17 cellular contexts compared by ENCODE assay signal in the genomic region with DNA sequence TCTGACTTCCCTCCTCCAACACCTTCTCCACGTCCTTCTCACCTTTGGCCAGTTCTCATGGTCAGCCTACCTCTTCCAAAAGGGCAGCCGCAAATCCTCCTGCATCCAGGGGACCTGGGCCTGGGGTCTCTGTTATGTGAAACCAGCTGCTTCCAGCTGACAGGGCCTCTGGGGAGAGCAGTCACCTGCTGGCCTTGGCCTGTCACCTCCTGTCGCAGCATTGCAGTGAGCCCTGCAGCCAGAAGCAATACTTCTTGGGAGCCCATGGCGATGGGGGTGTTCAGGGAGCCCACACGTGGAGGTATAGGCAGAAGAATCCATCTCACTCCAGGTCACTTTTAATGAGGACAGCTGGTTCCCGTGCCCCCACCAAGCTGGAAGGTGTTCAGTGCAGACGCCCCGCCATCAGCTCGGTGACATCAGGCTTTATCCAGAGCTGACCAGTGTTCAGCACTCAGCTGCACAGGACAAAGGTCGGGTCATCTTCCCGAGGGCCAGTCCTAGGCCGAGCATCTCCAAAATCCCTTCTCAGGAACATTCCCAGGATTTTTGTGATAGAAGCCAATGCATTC. TPM values are rescaled to one million over a fixed set of nuclear protein-coding genes. Genes with fewer than 3 reads are reported as not detected.
"Had no signal": no experiment of that assay in that cellular context is flagged by ENCODE, and none has a peak within 500 bp of the region (broad histone marks: within the 10 kb centered on the region; RNA-seq: fewer than 3 reads in every experiment).

No MANE protein-coding gene starts in this region.

- H3K36me3 Mint-ChIP-seq: activated naive CD4-positive, alpha-beta T cell treated with anti-CD3 and anti-CD28 coated beads, Interleukin-2, amount 50 U/mL, for 24 hours; immature natural killer cell; natural killer cell treated with Interleukin-12 subunit alpha and Interleukin-12 subunit beta and Interleukin-15 and Interleukin-18, amount 100 ng/mL, for 72 hours had no signal

- H3K4me1 Mint-ChIP-seq: stimulated activated naive CD8-positive, alpha-beta T cell treated with anti-CD3 and anti-CD28 coated beads, Interleukin-15, amount 100 ng/mL, for 72 hours had no signal

- H3K27me3 Mint-ChIP-seq: activated naive CD4-positive, alpha-beta T cell treated with anti-CD3 and anti-CD28 coated beads, Interleukin-2, amount 50 U/mL, for 24 hours; natural killer cell treated with Interleukin-12 subunit alpha and Interleukin-12 subunit beta and Interleukin-15 and Interleukin-18, amount 100 ng/mL, for 72 hours; stimulated activated naive CD8-positive, alpha-beta T cell treated with anti-CD3 and anti-CD28 coated beads, Interleukin-15, amount 100 ng/mL, for 72 hours had no signal

- H3K9me3 ChIP-seq: testis, uterus had no signal

- H3K27me3 ChIP-seq: testis, uterus had no signal

- H3K27ac ChIP-seq: coronary artery, testis, uterus had no signal

- H3K4me3 ChIP-seq: coronary artery, testis, uterus had no signal

- H3K4me3 Mint-ChIP-seq: activated naive CD4-positive, alpha-beta T cell treated with anti-CD3 and anti-CD28 coated beads, Interleukin-2, amount 50 U/mL, for 24 hours; natural killer cell treated with Interleukin-12 subunit alpha and Interleukin-12 subunit beta and Interleukin-15 and Interleukin-18, amount 100 ng/mL, for 72 hours; stimulated activated naive CD8-positive, alpha-beta T cell treated with anti-CD3 and anti-CD28 coated beads, Interleukin-15, amount 100 ng/mL, for 72 hours had no signal

- H3K36me3 ChIP-seq: uterus had no signal

- H3K27ac Mint-ChIP-seq: activated naive CD4-positive, alpha-beta T cell treated with anti-CD3 and anti-CD28 coated beads, Interleukin-2, amount 50 U/mL, for 24 hours; natural killer cell treated with Interleukin-12 subunit alpha and Interleukin-12 subunit beta and Interleukin-15 and Interleukin-18, amount 100 ng/mL, for 72 hours had no signal

- H3K9me3 Mint-ChIP-seq: activated naive CD4-positive, alpha-beta T cell treated with anti-CD3 and anti-CD28 coated beads, Interleukin-2, amount 50 U/mL, for 24 hours; natural killer cell treated with Interleukin-12 subunit alpha and Interleukin-12 subunit beta and Interleukin-15 and Interleukin-18, amount 100 ng/mL, for 72 hours; stimulated activated naive CD8-positive, alpha-beta T cell treated with anti-CD3 and anti-CD28 coated beads, Interleukin-15, amount 100 ng/mL, for 72 hours had no signal

- ATAC-seq: natural killer cell treated with Interleukin-12 subunit alpha and Interleukin-12 subunit beta and Interleukin-15 and Interleukin-18, amount 100 ng/mL, for 72 hours; stimulated activated naive CD8-positive, alpha-beta T cell treated with anti-CD3 and anti-CD28 coated beads, Interleukin-15, amount 100 ng/mL, for 72 hours had no signal

- DNase-seq: activated CD4-positive, alpha-beta T cell treated with anti-CD3 and anti-CD28 coated beads, Interleukin-2, amount 50 U/mL, for 1 hour; activated effector memory CD4-positive, alpha-beta T cell treated with Interleukin-2 at 50 U/mL for 16 hours; activated T-cell treated with anti-CD3 and anti-CD28 coated beads for 4 hours; caudate nucleus; effector CD8-positive, alpha-beta T cell; immature natural killer cell; left colon; stimulated activated CD4-positive, alpha-beta T cell treated with anti-CD3 and anti-CD28 coated beads, Interleukin-4, amount 100 ng/mL, for 4 hours; stimulated activated naive CD8-positive, alpha-beta T cell treated with anti-CD3 and anti-CD28 coated beads, Interleukin-15, amount 100 ng/mL, for 72 hours; testis; uterus had no signal

RNA-seq across cellular contexts. Expression of a gene that starts 1.7 kb away (rescaled TPM):
- total RNA-seq: activated CD8-positive, alpha-beta memory T cell treated with anti-CD3 and anti-CD28 coated beads for 36 hours; fibroblast of villous mesenchyme; natural killer cell treated with Interleukin-12 subunit alpha and Interleukin-12 subunit beta and Interleukin-15 and Interleukin-18, amount 100 ng/mL, for 72 hours; T-helper 2 cell treated with Interferon-gamma antibody and Interleukin-4, amounts not matched to agents 100 ng/mL and 5 ng/mL, for 36 hours had no signal
- polyA plus RNA-seq: immature natural killer cell had no signal

RNA-seq across cellular contexts. Expression of a gene that starts 30.0 kb away (rescaled TPM):
- total RNA-seq: activated CD8-positive, alpha-beta memory T cell treated with anti-CD3 and anti-CD28 coated beads for 36 hours; fibroblast of villous mesenchyme; natural killer cell treated with Interleukin-12 subunit alpha and Interleukin-12 subunit beta and Interleukin-15 and Interleukin-18, amount 100 ng/mL, for 72 hours; T-helper 2 cell treated with Interferon-gamma antibody and Interleukin-4, amounts not matched to agents 100 ng/mL and 5 ng/mL, for 36 hours had no signal
